Comparison of ENCODE assay signal across 13 cellular contexts in genomic region chr4:30269850-30270249, GRCh38.
DNase-seq lines count a peak whose midpoint lies in the region; ATAC-seq and TF ChIP-seq lines count a peak whose summit lies in the region.
"Had no signal": no experiment of that assay in that cellular context is flagged by ENCODE, and none has a peak within 500 bp of the region (broad histone marks: within the 10 kb centered on the region; RNA-seq: fewer than 3 reads in every experiment).

No MANE protein-coding gene starts in this region.

- H4K20me1 ChIP-seq in PC-3 (ENCODE audit: low read length) = no peaks in the 10 kb centered on the region

- H4K91ac ChIP-seq in neuronal stem cell (ENCODE audit: low read depth, low read length, poor library complexity) = no peak overlapping the region

- no peaks in the 10 kb centered on the region for H3K79me2 ChIP-seq in PC-3 (ENCODE audit: low read length)

- TF ChIP-seq CTCF in PC-3 (conservative IDR thresholded peaks at IDR 0.05; ENCODE audit: low read depth, low read length) (peak; percentile 63), type B pancreatic cell (conservative IDR thresholded peaks at IDR 0.05) (peak; percentile 51), upper lobe of left lung (IDR thresholded peaks at IDR 0.05) (no peak)

- no peak overlapping the region for H2AK5ac ChIP-seq in neuronal stem cell (ENCODE audit: low read depth, low read length)

- H3K4me1 ChIP-seq in PC-3 (ENCODE audit: insufficient read depth, low read length) (peaks cover 8% of the 10 kb centered on the region; the same call in 1 of the 2 replicates), endocrine pancreas (ENCODE audit: control insufficient read depth, insufficient read depth, low read length) (no peaks in the 10 kb centered on the region), upper lobe of left lung (no peaks in the 10 kb centered on the region), neuronal stem cell (ENCODE audit: control insufficient read depth in 2 of 2, insufficient read depth in 1 of 2, low read depth in 1 of 2, low read length in 2 of 2) (no peaks in the 10 kb centered on the region)
- H3K4me1 ChIP-seq: colonic mucosa had no signal

- no peaks in the 10 kb centered on the region for H3F3A ChIP-seq in PC-3 (ENCODE audit: low read length, unreplicated experiment)

- peak; percentile 2 for DNase-seq in NCI-H748 (lab: John Stamatoyannopoulos, UW; ENCODE audit: unreplicated experiment)
- no peak for DNase-seq in NCI-H748 treated with DMSO at 0.1 percent for 48 hours (lab: John Stamatoyannopoulos, UW)
- DNase-seq in PC-3 = peak; percentile 35
- no peak for DNase-seq in type B pancreatic cell (ENCODE audit: extremely low spot score, unreplicated experiment)
- DNase-seq in upper lobe of left lung = no peak
- DNase-seq in SIG-M5 treated with dmso at 0.1 percent for 504 hours (lab: John Stamatoyannopoulos, UW; ENCODE audit: unreplicated experiment) = no peak
- DNase-seq in neuronal stem cell (ENCODE audit: low spot score) = no peak
- DNase-seq: ACHN, activated gamma-delta T cell treated with Interleukin-2 at 50 U/mL for 16 hours, colonic mucosa, DMS79, MG63 had no signal

- H2BK120ac ChIP-seq in neuronal stem cell (ENCODE audit: low read depth, low read length) = no peak overlapping the region

- 0 out of 2 replicates have a peak overlapping the region, but pooled peaks have one; percentile 6 for H3K4me2 ChIP-seq in PC-3 (ENCODE audit: low read length)
- H3K4me2 ChIP-seq in neuronal stem cell (ENCODE audit: insufficient read depth, low read length, poor library complexity, severe bottlenecking) = no peak overlapping the region

- no peak overlapping the region for H3K4me3 Mint-ChIP-seq in type B pancreatic cell

- peak overlapping the region; percentile 18 for H2AFZ ChIP-seq in PC-3 (ENCODE audit: low read length)
- no peak overlapping the region for H2AFZ ChIP-seq in neuronal stem cell (ENCODE audit: low read length)

- no peaks in the 10 kb centered on the region for H3K36me3 Mint-ChIP-seq in type B pancreatic cell

- no peak overlapping the region for H4K8ac ChIP-seq in neuronal stem cell (ENCODE audit: low read depth, low read length)

- H3K9ac ChIP-seq in PC-3 (ENCODE audit: low read length) (no peak overlapping the region), endocrine pancreas (ENCODE audit: control insufficient read depth, insufficient read depth, low read length) (no peak overlapping the region), neuronal stem cell (ENCODE audit: low read depth, low read length, poor library complexity) (no peak overlapping the region)

- H3K36me3 ChIP-seq in PC-3 (ENCODE audit: low read depth, low read length) (no peaks in the 10 kb centered on the region), endocrine pancreas (ENCODE audit: control insufficient read depth, insufficient read depth, low read length) (no peaks in the 10 kb centered on the region), upper lobe of left lung (no peaks in the 10 kb centered on the region), neuronal stem cell (replicated peaks in 1 of 2; ENCODE audit: control insufficient read depth in 2 of 2, insufficient read depth in 2 of 2, low read length in 2 of 2) (no peaks in the 10 kb centered on the region)
- H3K36me3 ChIP-seq: colonic mucosa, MG63 had no signal

- H3K9me3 ChIP-seq in PC-3 (ENCODE audit: low read length) (no peaks in the 10 kb centered on the region), endocrine pancreas (ENCODE audit: control insufficient read depth, low read length) (no peaks in the 10 kb centered on the region), upper lobe of left lung (peaks cover 0 to 7% (median 2%) of the 10 kb centered on the region in 4 donors), neuronal stem cell (replicated peaks in 1 of 2; ENCODE audit: control insufficient read depth in 2 of 2, insufficient read depth in 1 of 2, low read depth in 1 of 2, low read length in 2 of 2) (no peaks in the 10 kb centered on the region)
- H3K9me3 ChIP-seq: colonic mucosa, MG63 had no signal

- H3K27ac Mint-ChIP-seq in type B pancreatic cell = no peak overlapping the region

- no peak overlapping the region for H2BK15ac ChIP-seq in neuronal stem cell (ENCODE audit: low read length)

- no peak for TF ChIP-seq EP300 in upper lobe of left lung (IDR thresholded peaks at IDR 0.05)

- intact Hi-C loops in PC-3 (cut with micrococcal nuclease) = no loop called here

- no peak overlapping the region for H2BK5ac ChIP-seq in neuronal stem cell (ENCODE audit: low read length)

- H3K23ac ChIP-seq in neuronal stem cell (ENCODE audit: low read depth, low read length, poor library complexity) = no peak overlapping the region

- TF ChIP-seq POLR2A in upper lobe of left lung (IDR thresholded peaks at IDR 0.05) = no peak

- no peaks in the 10 kb centered on the region for H3K4me1 Mint-ChIP-seq in type B pancreatic cell (ENCODE audit: unreplicated experiment)

- no peaks in the 10 kb centered on the region for H3K9me3 Mint-ChIP-seq in type B pancreatic cell

- no peak overlapping the region for H3K27ac ChIP-seq in PC-3 (ENCODE audit: low read length)
- H3K27ac ChIP-seq in upper lobe of left lung = no peak overlapping the region
- H3K27ac ChIP-seq in neuronal stem cell (replicated peaks; ENCODE audit: low read length) = no peak overlapping the region
- H3K27ac ChIP-seq: colonic mucosa had no signal

- BruUV-seq in PC-3 (replicated peaks; lab: Mats Ljungman, UMichigan) = no TSS peak

- no peaks in the 10 kb centered on the region for H3K27me3 ChIP-seq in PC-3 (ENCODE audit: low read length)
- no peaks in the 10 kb centered on the region for H3K27me3 ChIP-seq in endocrine pancreas (ENCODE audit: control insufficient read depth, insufficient read depth, low read length)
- no peaks in the 10 kb centered on the region for H3K27me3 ChIP-seq in upper lobe of left lung
- no peaks in the 10 kb centered on the region for H3K27me3 ChIP-seq in neuronal stem cell (ENCODE audit: control insufficient read depth in 3 of 3, insufficient read depth in 3 of 3, low read depth in 1 of 3, low read length in 3 of 3)
- H3K27me3 ChIP-seq: colonic mucosa, MG63 had no signal

- H3K9me2 ChIP-seq in PC-3 (replicated peaks; ENCODE audit: low read length) = no peaks in the 10 kb centered on the region

- no peaks in the 10 kb centered on the region for H3K79me1 ChIP-seq in neuronal stem cell (ENCODE audit: low read depth, low read length)

- ATAC-seq in PC-3 = peak; percentile 64
- ATAC-seq in upper lobe of left lung (ENCODE audit: low FRiP score in 2 of 2) = no peak

- no peak overlapping the region for H3K18ac ChIP-seq in neuronal stem cell (ENCODE audit: low read length)

- H3K14ac ChIP-seq in neuronal stem cell (ENCODE audit: low read length) = no peak overlapping the region

- POLR2A ChIA-PET in PC-3 (lab: Charles Lee; ENCODE audit: unreplicated experiment) = no interaction called here

- no peak overlapping the region for H3K4ac ChIP-seq in neuronal stem cell (ENCODE audit: low read length)

- CTCF ChIA-PET in PC-3 (lab: Charles Lee) = no interaction called here

- 50 to 62% methylated on average over 6 of the region's 6 CpGs for WGBS in upper lobe of left lung, 2 donors
- no CpG with 5 or more reads among the region's 6 CpGs for whole genome bisulfite sequencing in neuronal stem cell (ENCODE audit: extremely low coverage in 2 of 2, insufficient read length in 2 of 2, insufficient replicate concordance in 1 of 2), 2 donors

- H3K27me3 Mint-ChIP-seq in type B pancreatic cell = no peaks in the 10 kb centered on the region

- H2BK12ac ChIP-seq in neuronal stem cell (ENCODE audit: low read length) = no peak overlapping the region

- H3K4me3 ChIP-seq in PC-3 (ENCODE audit: low read length) (no peak overlapping the region), endocrine pancreas (ENCODE audit: control insufficient read depth, insufficient read depth, low read length) (peak overlapping the region; percentile 40), upper lobe of left lung (no peak overlapping the region), neuronal stem cell (ENCODE audit: low read length in 2 of 2) (no peak overlapping the region)
- H3K4me3 ChIP-seq: colonic mucosa, MG63 had no signal

Comparison
In these comparisons a context has a peak if more than half of its experiments do, and no peak if none do; other contexts are left out.
1. DNase-seq: peak in NCI-H748 (single experiment) and PC-3 (single experiment); none in NCI-H748 treated with DMSO at 0.1 percent for 48 hours (single experiment), type B pancreatic cell (single experiment), upper lobe of left lung (0 of 2), SIG-M5 treated with dmso at 0.1 percent for 504 hours (single experiment) and neuronal stem cell (single experiment).
2. CTCF ChIP-seq: peak in PC-3 (single experiment) and type B pancreatic cell (single experiment); none in upper lobe of left lung (0 of 6).